In genomic region chr5:109694451-109694891, GRCh38 we compare ENCODE assay signal across 11 cellular contexts. TPM values are rescaled to one million over a fixed set of nuclear protein-coding genes. Genes with fewer than 3 reads are reported as not detected.
DNase-seq lines count a peak whose midpoint lies in the region; ATAC-seq and TF ChIP-seq lines count a peak whose summit lies in the region.
"Had no signal": no experiment of that assay in that cellular context is flagged by ENCODE, and none has a peak within 500 bp of the region (broad histone marks: within the 10 kb centered on the region; RNA-seq: fewer than 3 reads in every experiment).

No MANE protein-coding gene starts in this region.

- CTCF ChIA-PET in activated CD8-positive, alpha-beta T cell treated with anti-CD3 and anti-CD28 coated beads for 36 hours (lab: Charles Lee): interaction anchor here (1.4 kb wide), 1 partner anchor 360 kb away, joined by 3 read pairs; no protein-coding TSS in a partner anchor
- CTCF ChIA-PET in activated CD8-positive, alpha-beta T cell treated with anti-CD3 and anti-CD28 coated beads, Interleukin-2, amount 10 ng/mL, durations not matched to agents 7 days and 5 days (lab: Charles Lee): interaction anchor here (1.2 kb wide), 1 partner anchor 360 kb away, joined by 6 read pairs; no protein-coding TSS in a partner anchor
- CTCF ChIA-PET in activated B cell treated with CpG ODN at 0.5 μM for 24 hours (lab: Charles Lee): no interaction called here

- H3K27me3 Mint-ChIP-seq in activated CD8-positive, alpha-beta T cell treated with anti-CD3 and anti-CD28 coated beads for 36 hours: no peaks in the 10 kb centered on the region
- no peaks in the 10 kb centered on the region for H3K27me3 Mint-ChIP-seq in activated CD8-positive, alpha-beta T cell treated with anti-CD3 and anti-CD28 coated beads, Interleukin-2, amount 10 ng/mL, durations not matched to agents 7 days and 5 days (ENCODE audit: low read depth)
- no peaks in the 10 kb centered on the region for H3K27me3 Mint-ChIP-seq in activated B cell treated with CpG ODN at 0.5 μM for 24 hours
- H3K27me3 Mint-ChIP-seq in glutamatergic neuron (ENCODE audit: unreplicated experiment): peaks cover 2% of the 10 kb centered on the region
- H3K27me3 Mint-ChIP-seq in stimulated activated naive B cell treated with anti-CD40 and anti-IgM and Interleukin-4, amounts not matched to agents 10 μg/mL and 1 μg/mL and 100 μg/mL, for 72 hours: no peaks in the 10 kb centered on the region

- TF ChIP-seq CTCF in activated CD8-positive, alpha-beta T cell treated with anti-CD3 and anti-CD28 coated beads for 36 hours (IDR thresholded peaks at IDR 0.05): no peak
- TF ChIP-seq CTCF in activated B cell treated with CpG ODN at 0.5 μM for 24 hours (IDR thresholded peaks at IDR 0.05) (no peak), glutamatergic neuron (IDR thresholded peaks at IDR 0.05; ENCODE audit: partially characterized antibody, unreplicated experiment) (no peak)

- H3K4me1 Mint-ChIP-seq in activated CD8-positive, alpha-beta T cell treated with anti-CD3 and anti-CD28 coated beads for 36 hours (ENCODE audit: low read depth): peaks cover 77% of the 10 kb centered on the region
- H3K4me1 Mint-ChIP-seq in activated CD8-positive, alpha-beta T cell treated with anti-CD3 and anti-CD28 coated beads, Interleukin-2, amount 10 ng/mL, durations not matched to agents 7 days and 5 days (ENCODE audit: low read depth): peaks cover 64% of the 10 kb centered on the region
- H3K4me1 Mint-ChIP-seq in activated B cell treated with CpG ODN at 0.5 μM for 24 hours (peaks cover 84% of the 10 kb centered on the region), glutamatergic neuron (ENCODE audit: low read depth, unreplicated experiment) (peaks cover 56% of the 10 kb centered on the region)
- peaks cover 52 to 76% of the 10 kb centered on the region in 2 donors for H3K4me1 Mint-ChIP-seq in stimulated activated naive B cell treated with anti-CD40 and anti-IgM and Interleukin-4, amounts not matched to agents 10 μg/mL and 1 μg/mL and 100 μg/mL, for 72 hours

- DNase-seq in activated CD8-positive, alpha-beta T cell treated with anti-CD3 and anti-CD28 coated beads for 36 hours: no peak
- DNase-seq in activated CD8-positive, alpha-beta T cell treated with anti-CD3 and anti-CD28 coated beads, Interleukin-2, amount 10 ng/mL, durations not matched to agents 7 days and 5 days: no peak
- DNase-seq in activated B cell treated with CpG ODN at 0.5 μM for 24 hours (no peak), glutamatergic neuron (no peak), ecto neural progenitor cell (ENCODE audit: low spot score) (no peak), NCI-H526 (lab: John Stamatoyannopoulos, UW) (no peak), mesenteric fat pad (ENCODE audit: low spot score) (no peak)
- no peak for DNase-seq in stimulated activated naive B cell treated with anti-CD40 and anti-IgM and Interleukin-4, amounts not matched to agents 10 μg/mL and 1 μg/mL and 100 μg/mL, for 72 hours
- DNase-seq: ACHN had no signal

- ATAC-seq in activated CD8-positive, alpha-beta T cell treated with anti-CD3 and anti-CD28 coated beads for 36 hours: no peak
- no peak for ATAC-seq in activated CD8-positive, alpha-beta T cell treated with anti-CD3 and anti-CD28 coated beads, Interleukin-2, amount 10 ng/mL, durations not matched to agents 7 days and 5 days
- ATAC-seq in activated B cell treated with CpG ODN at 0.5 μM for 24 hours (ENCODE audit: low read depth): no peak
- ATAC-seq in stimulated activated naive B cell treated with anti-CD40 and anti-IgM and Interleukin-4, amounts not matched to agents 10 μg/mL and 1 μg/mL and 100 μg/mL, for 72 hours (replicated peaks): no peak

- H3K9me3 Mint-ChIP-seq in activated CD8-positive, alpha-beta T cell treated with anti-CD3 and anti-CD28 coated beads for 36 hours: no peaks in the 10 kb centered on the region
- no peaks in the 10 kb centered on the region for H3K9me3 Mint-ChIP-seq in activated CD8-positive, alpha-beta T cell treated with anti-CD3 and anti-CD28 coated beads, Interleukin-2, amount 10 ng/mL, durations not matched to agents 7 days and 5 days (ENCODE audit: insufficient read depth)
- H3K9me3 Mint-ChIP-seq in activated B cell treated with CpG ODN at 0.5 μM for 24 hours: no peaks in the 10 kb centered on the region
- H3K9me3 Mint-ChIP-seq in glutamatergic neuron (ENCODE audit: unreplicated experiment): peaks cover 12% of the 10 kb centered on the region
- H3K9me3 Mint-ChIP-seq in stimulated activated naive B cell treated with anti-CD40 and anti-IgM and Interleukin-4, amounts not matched to agents 10 μg/mL and 1 μg/mL and 100 μg/mL, for 72 hours: no peaks in the 10 kb centered on the region
- H3K9me3 Mint-ChIP-seq: activated T-helper 2 cell treated with anti-CD3 and anti-CD28 coated beads, Interferon-gamma antibody, Interleukin-2, Interleukin-4, amounts not matched to agents 10 μg/mL and 5 μg/mL and 100 μg/mL, durations not matched to agents 14 hours and 24 hours and 36 hours; neural crest cell had no signal

- POLR2A ChIA-PET in activated CD8-positive, alpha-beta T cell treated with anti-CD3 and anti-CD28 coated beads for 36 hours (lab: Charles Lee): no interaction called here
- POLR2A ChIA-PET in activated CD8-positive, alpha-beta T cell treated with anti-CD3 and anti-CD28 coated beads, Interleukin-2, amount 10 ng/mL, durations not matched to agents 7 days and 5 days (lab: Charles Lee): no interaction called here
- POLR2A ChIA-PET in activated B cell treated with CpG ODN at 0.5 μM for 24 hours (lab: Charles Lee): interaction anchor here (1.9 kb wide), 1 partner anchor 1312 kb away, joined by 5 read pairs; the partner anchor contains the start of gene FBXL17

- H3K27ac Mint-ChIP-seq in activated CD8-positive, alpha-beta T cell treated with anti-CD3 and anti-CD28 coated beads for 36 hours: peak overlapping the region; percentile 80
- no peak overlapping the region for H3K27ac Mint-ChIP-seq in activated CD8-positive, alpha-beta T cell treated with anti-CD3 and anti-CD28 coated beads, Interleukin-2, amount 10 ng/mL, durations not matched to agents 7 days and 5 days
- H3K27ac Mint-ChIP-seq in activated B cell treated with CpG ODN at 0.5 μM for 24 hours: peak overlapping the region; percentile 92
- no peak overlapping the region for H3K27ac Mint-ChIP-seq in glutamatergic neuron (ENCODE audit: unreplicated experiment)
- peak overlapping the region; percentile 93 for H3K27ac Mint-ChIP-seq in stimulated activated naive B cell treated with anti-CD40 and anti-IgM and Interleukin-4, amounts not matched to agents 10 μg/mL and 1 μg/mL and 100 μg/mL, for 72 hours

- H3K36me3 Mint-ChIP-seq in activated CD8-positive, alpha-beta T cell treated with anti-CD3 and anti-CD28 coated beads for 36 hours (ENCODE audit: low read depth): peaks cover 22% of the 10 kb centered on the region
- H3K36me3 Mint-ChIP-seq in activated CD8-positive, alpha-beta T cell treated with anti-CD3 and anti-CD28 coated beads, Interleukin-2, amount 10 ng/mL, durations not matched to agents 7 days and 5 days (ENCODE audit: low read depth): peaks cover 40% of the 10 kb centered on the region
- H3K36me3 Mint-ChIP-seq in activated B cell treated with CpG ODN at 0.5 μM for 24 hours (ENCODE audit: low read depth) (peaks cover 9% of the 10 kb centered on the region), glutamatergic neuron (ENCODE audit: unreplicated experiment) (no peaks in the 10 kb centered on the region)
- H3K36me3 Mint-ChIP-seq in stimulated activated naive B cell treated with anti-CD40 and anti-IgM and Interleukin-4, amounts not matched to agents 10 μg/mL and 1 μg/mL and 100 μg/mL, for 72 hours: peaks cover 27 to 40% of the 10 kb centered on the region in 2 donors

- intact Hi-C loops in activated CD8-positive, alpha-beta T cell treated with anti-CD3 and anti-CD28 coated beads for 36 hours (cut with micrococcal nuclease): loop anchor here (5.0 to 10.0 kb wide), 4 partner anchors 93 to 360 kb away; partner anchors contain the start of gene PJA2
- intact Hi-C loops in activated B cell treated with CpG ODN at 0.5 μM for 24 hours (cut with micrococcal nuclease): loop anchor here (5.0 to 10.0 kb wide), 3 partner anchors 50 to 933 kb away; no protein-coding TSS in a partner anchor

- H3K4me3 Mint-ChIP-seq in activated CD8-positive, alpha-beta T cell treated with anti-CD3 and anti-CD28 coated beads for 36 hours: no peak overlapping the region
- no peak overlapping the region for H3K4me3 Mint-ChIP-seq in activated CD8-positive, alpha-beta T cell treated with anti-CD3 and anti-CD28 coated beads, Interleukin-2, amount 10 ng/mL, durations not matched to agents 7 days and 5 days
- H3K4me3 Mint-ChIP-seq in activated B cell treated with CpG ODN at 0.5 μM for 24 hours: peak overlapping the region; percentile 88
- H3K4me3 Mint-ChIP-seq in glutamatergic neuron (ENCODE audit: unreplicated experiment): peak overlapping the region; percentile 92
- H3K4me3 Mint-ChIP-seq in stimulated activated naive B cell treated with anti-CD40 and anti-IgM and Interleukin-4, amounts not matched to agents 10 μg/mL and 1 μg/mL and 100 μg/mL, for 72 hours: peak overlapping the region; percentile 76 to 98

RNA-seq across cellular contexts. Expression of gene MAN2A1, which starts 4.7 kb away (rescaled TPM):
- total RNA-seq in activated CD8-positive, alpha-beta T cell treated with anti-CD3 and anti-CD28 coated beads for 36 hours: 10 to 100 TPM; 29.9 to 30.6 TPM
- 10 to 100 TPM; 26.3 to 28.3 TPM for total RNA-seq in activated CD8-positive, alpha-beta T cell treated with anti-CD3 and anti-CD28 coated beads, Interleukin-2, amount 10 ng/mL, durations not matched to agents 7 days and 5 days
- total RNA-seq in activated B cell treated with CpG ODN at 0.5 μM for 24 hours (42.7 and 48.6 TPM in 2 replicates), glutamatergic neuron (ENCODE audit: unreplicated experiment) (90.8 TPM), mesenteric fat pad (32.8 TPM)

Comparison
In these comparisons a context has a peak if more than half of its experiments do, and no peak if none do; other contexts are left out.
1. H3K27ac Mint-ChIP-seq: peak in activated CD8-positive, alpha-beta T cell treated with anti-CD3 and anti-CD28 coated beads for 36 hours (single experiment), activated B cell treated with CpG ODN at 0.5 μM for 24 hours (single experiment) and stimulated activated naive B cell treated with anti-CD40 and anti-IgM and Interleukin-4, amounts not matched to agents 10 μg/mL and 1 μg/mL and 100 μg/mL, for 72 hours (single experiment); none in activated CD8-positive, alpha-beta T cell treated with anti-CD3 and anti-CD28 coated beads, Interleukin-2, amount 10 ng/mL, durations not matched to agents 7 days and 5 days (single experiment) and glutamatergic neuron (single experiment).
2. H3K4me3 Mint-ChIP-seq: peak in activated B cell treated with CpG ODN at 0.5 μM for 24 hours (single experiment), glutamatergic neuron (single experiment) and stimulated activated naive B cell treated with anti-CD40 and anti-IgM and Interleukin-4, amounts not matched to agents 10 μg/mL and 1 μg/mL and 100 μg/mL, for 72 hours (2 of 2); none in activated CD8-positive, alpha-beta T cell treated with anti-CD3 and anti-CD28 coated beads for 36 hours (single experiment) and activated CD8-positive, alpha-beta T cell treated with anti-CD3 and anti-CD28 coated beads, Interleukin-2, amount 10 ng/mL, durations not matched to agents 7 days and 5 days (single experiment).